ENCODE assay signal across 18 cellular contexts in the genomic region with DNA sequence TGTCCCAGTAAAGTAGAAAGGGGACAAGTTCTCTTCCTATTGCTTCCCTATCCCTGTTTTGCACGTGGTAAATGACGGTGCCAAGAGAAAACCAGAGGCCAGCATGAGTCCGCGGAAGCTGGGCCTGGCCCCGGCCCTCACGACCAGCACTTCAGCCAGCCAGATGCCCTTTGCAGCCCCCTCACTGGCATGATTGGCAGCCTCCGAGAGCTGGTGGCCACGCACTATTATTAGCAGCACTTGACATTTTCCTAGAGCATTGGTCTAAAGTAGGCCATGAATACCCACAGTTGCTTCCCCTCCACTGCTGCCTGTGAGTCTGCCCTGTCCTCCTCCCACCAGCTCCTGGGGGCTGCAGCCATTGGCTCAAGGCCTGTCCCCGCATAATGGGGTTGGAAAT.
DNase-seq lines count a peak whose midpoint lies in the region; ATAC-seq and TF ChIP-seq lines count a peak whose summit lies in the region.
"Had no signal": no experiment of that assay in that cellular context is flagged by ENCODE, and none has a peak within 500 bp of the region (broad histone marks: within the 10 kb centered on the region; RNA-seq: fewer than 3 reads in every experiment).

No MANE protein-coding gene starts in this region.

- intact Hi-C loops in left cardiac atrium (cut with DNase I) (no loop called here), posterior vena cava (cut with DNase I) (no loop called here)

- TF ChIP-seq CTCF in GM20000 (IDR thresholded peaks at IDR 0.05; ENCODE audit: extremely low read depth, missing control alignments), result no peak

- peak; percentile 80 to 91 for ATAC-seq in left cardiac atrium
- ATAC-seq: A549, HepG2 had no signal

- in situ Hi-C loops in G401 (cut with HindIII; ENCODE audit: low sequenced_read_pairs), result no loop called here

- DNase-seq in G401 (ENCODE audit: low spot score), result peak; percentile 17
- DNase-seq in cerebellum (ENCODE audit: low spot score), result peak; percentile 22
- DNase-seq in left cardiac atrium, result peak; percentile 41
- peak; percentile 54 for DNase-seq in posterior vena cava (ENCODE audit: low spot score)
- no peak for DNase-seq in UCSD-AML1 (lab: John Stamatoyannopoulos, UW; ENCODE audit: unreplicated experiment)
- no peak for DNase-seq in GM20000 (ENCODE audit: low spot score)
- DNase-seq in NK-92 (lab: John Stamatoyannopoulos, UW; ENCODE audit: unreplicated experiment), result no peak
- DNase-seq in hepatic stellate cell (ENCODE audit: low spot score), result no peak
- DNase-seq: GF-D8; HFFc6; KG1; NCI-H1436; NCI-H2029; NK-92 treated with Interleukin-12 subunit alpha and Interleukin-12 subunit beta, amount 100 ng/mL, for 24 hours; OCI-M1; RPMI8226 had no signal

Comparison
In these comparisons a context has a peak if more than half of its experiments do, and no peak if none do; other contexts are left out.
1. DNase-seq: peak in G401 (single experiment), cerebellum (single experiment), left cardiac atrium (single experiment) and posterior vena cava (single experiment); none in UCSD-AML1 (single experiment), GM20000 (single experiment), NK-92 (single experiment) and hepatic stellate cell (single experiment).